29 cellular contexts compared by ENCODE assay signal in the genomic region with DNA sequence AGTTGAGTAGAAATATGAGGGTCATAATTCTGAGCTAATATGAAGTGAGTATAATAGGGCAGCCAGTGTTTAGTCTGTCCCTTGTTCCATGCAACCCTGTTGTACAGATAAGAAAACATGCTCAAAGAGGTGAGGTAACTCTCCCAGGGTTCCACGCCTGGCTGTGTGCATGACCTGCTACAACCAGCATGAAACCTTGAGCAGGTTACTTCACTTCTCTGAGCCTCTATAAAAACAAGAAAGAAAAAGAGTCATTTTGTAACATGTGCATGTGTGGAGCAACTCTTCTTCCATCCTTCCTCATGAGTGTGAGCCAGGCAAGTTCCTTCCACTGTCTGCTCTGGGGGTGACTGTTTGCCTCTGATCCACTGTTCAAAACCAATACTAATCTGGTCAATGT. TPM values are rescaled to one million over a fixed set of nuclear protein-coding genes. Genes with fewer than 3 reads are reported as not detected.
DNase-seq lines count a peak whose midpoint lies in the region; ATAC-seq, FAIRE-seq and TF ChIP-seq lines count a peak whose summit lies in the region.
"Had no signal": no experiment of that assay in that cellular context is flagged by ENCODE, and none has a peak within 500 bp of the region (broad histone marks: within the 10 kb centered on the region; RNA-seq: fewer than 3 reads in every experiment).

No MANE protein-coding gene starts in this region.

- peak overlapping the region; percentile 47 for H3K27ac ChIP-seq in colonic mucosa
- peak overlapping the region in 3 of 4 donors; percentile 57 to 71 (median 58) for H3K27ac ChIP-seq in transverse colon
- H3K27ac ChIP-seq: body of pancreas, gastroesophageal sphincter, parathyroid adenoma, tibial artery had no signal

- POLR2A ChIA-PET in MCF 10A (lab: Yijun Ruan, JAX) = no interaction called here

- TF ChIP-seq EP300 in transverse colon (IDR thresholded peaks at IDR 0.05; ENCODE audit: low read depth) = no peak

- H3K4me1 Mint-ChIP-seq in MCF 10A (ENCODE audit: insufficient read depth, unreplicated experiment) = no peaks in the 10 kb centered on the region

- FAIRE-seq in RCC 7860 (lab: Jason Lieb, UNC) = no peak

- intact Hi-C loops in colonic mucosa (cut with DNase I) (no loop called here), mucosa of descending colon (cut with DNase I, micrococcal nuclease) (no loop called here), transverse colon (cut with DNase I; ENCODE audit: low total_unique reads) (no loop called here), MCF 10A (cut with micrococcal nuclease) (no loop called here)

- H3K9me3 Mint-ChIP-seq in MCF 10A (ENCODE audit: unreplicated experiment) = no peaks in the 10 kb centered on the region
- H3K9me3 Mint-ChIP-seq: activated CD4-positive, alpha-beta memory T cell treated with anti-CD3 and anti-CD28 coated beads for 36 hours; activated T-helper 1 cell treated with anti-CD3 and anti-CD28 coated beads, Interleukin-12 subunit alpha, Interleukin-12 subunit beta, Interleukin-2, Interleukin-4 antibody, amounts not matched to agents 30 ng/mL and 10 ng/mL and 1 ng/mL, durations not matched to agents 14 hours and 24 hours and 36 hours; central memory CD8-positive, alpha-beta T cell; neural crest cell; T-helper 2 cell treated with Interferon-gamma antibody and Interleukin-4, amounts not matched to agents 5 μg/mL and 100 μg/mL, for 36 hours had no signal

- H3K36me3 ChIP-seq in colonic mucosa = no peaks in the 10 kb centered on the region
- no peaks in the 10 kb centered on the region for H3K36me3 ChIP-seq in mucosa of descending colon (ENCODE audit: low read depth)
- H3K36me3 ChIP-seq in transverse colon = peaks cover 0 to 11% (median 0%) of the 10 kb centered on the region in 4 donors
- no peaks in the 10 kb centered on the region; the same call in 1 of the 2 replicates for H3K36me3 ChIP-seq in HAP-1 (replicated peaks)

- H3K27me3 ChIP-seq in colonic mucosa (no peaks in the 10 kb centered on the region), transverse colon (no peaks in the 10 kb centered on the region), HAP-1 (ENCODE audit: low read depth) (no peaks in the 10 kb centered on the region)
- H3K27me3 ChIP-seq: body of pancreas, gastroesophageal sphincter, tibial artery had no signal

- in situ Hi-C loops in transverse colon (cut with MboI; ENCODE audit: low pct_ligation_motif_present in 1 of 4, low pct_unique_long_range_greater_than_20kb in 1 of 4, low sequenced_read_pairs in 3 of 4) = no loop called here
- in situ Hi-C loops in HAP-1 (cut with MboI; ENCODE audit: low sequenced_read_pairs) = no loop called here

- 88% methylated on average over 1 of the region's 1 CpG; no CpG with 5 or more reads in 1 of the 2 donors for WGBS in transverse colon (ENCODE audit: low coverage in 1 of 2), 2 donors

- no peaks in the 10 kb centered on the region for H3K4me1 ChIP-seq in colonic mucosa
- H3K4me1 ChIP-seq in mucosa of descending colon (ENCODE audit: low read depth) = peaks cover 12% of the 10 kb centered on the region
- peaks cover 0 to 15% (median 7%) of the 10 kb centered on the region in 4 donors for H3K4me1 ChIP-seq in transverse colon
- no peaks in the 10 kb centered on the region for H3K4me1 ChIP-seq in HAP-1
- H3K4me1 ChIP-seq: body of pancreas, gastroesophageal sphincter, parathyroid adenoma, tibial artery had no signal

- H3K27ac Mint-ChIP-seq in MCF 10A (ENCODE audit: low read depth, unreplicated experiment) = no peak overlapping the region
- H3K27ac Mint-ChIP-seq: activated CD4-positive, alpha-beta memory T cell treated with anti-CD3 and anti-CD28 coated beads for 36 hours; activated T-helper 1 cell treated with anti-CD3 and anti-CD28 coated beads, Interleukin-12 subunit alpha, Interleukin-12 subunit beta, Interleukin-2, Interleukin-4 antibody, amounts not matched to agents 30 ng/mL and 10 ng/mL and 1 ng/mL, durations not matched to agents 14 hours and 24 hours and 36 hours; T-helper 2 cell treated with Interferon-gamma antibody and Interleukin-4, amounts not matched to agents 5 μg/mL and 100 μg/mL, for 36 hours had no signal

- no peak overlapping the region for H3K4me3 Mint-ChIP-seq in MCF 10A (ENCODE audit: unreplicated experiment)
- H3K4me3 Mint-ChIP-seq: activated CD4-positive, alpha-beta memory T cell treated with anti-CD3 and anti-CD28 coated beads for 36 hours; activated T-helper 1 cell treated with anti-CD3 and anti-CD28 coated beads, Interleukin-12 subunit alpha, Interleukin-12 subunit beta, Interleukin-2, Interleukin-4 antibody, amounts not matched to agents 30 ng/mL and 10 ng/mL and 1 ng/mL, durations not matched to agents 14 hours and 24 hours and 36 hours; central memory CD8-positive, alpha-beta T cell; H9; neural crest cell; T-helper 2 cell treated with Interferon-gamma antibody and Interleukin-4, amounts not matched to agents 5 μg/mL and 100 μg/mL, for 36 hours had no signal

- CTCF ChIA-PET in MCF 10A (lab: Yijun Ruan, JAX) = interaction anchor here (1.3 kb wide), 1 partner anchor 8 kb away, joined by 3 read pairs; no protein-coding TSS in a partner anchor

- no peaks in the 10 kb centered on the region for H3K27me3 Mint-ChIP-seq in MCF 10A (ENCODE audit: insufficient read depth, unreplicated experiment)
- H3K27me3 Mint-ChIP-seq: activated CD4-positive, alpha-beta memory T cell treated with anti-CD3 and anti-CD28 coated beads for 36 hours; central memory CD8-positive, alpha-beta T cell had no signal

- H3K9ac ChIP-seq in colonic mucosa (ENCODE audit: low read depth in 2 of 2, low read length in 2 of 2) = no peak overlapping the region
- H3K9ac ChIP-seq: parathyroid adenoma had no signal

- H3K36me3 Mint-ChIP-seq in MCF 10A (ENCODE audit: insufficient read depth, unreplicated experiment) = peaks cover 18% of the 10 kb centered on the region

- TF ChIP-seq CTCF in colonic mucosa (IDR thresholded peaks at IDR 0.05) (no peak), mucosa of descending colon (IDR thresholded peaks at IDR 0.05) (no peak), transverse colon (IDR thresholded peaks at IDR 0.05) (no peak), MCF 10A (IDR thresholded peaks at IDR 0.05; ENCODE audit: unreplicated experiment) (no peak)

- H3K4me3 ChIP-seq in colonic mucosa (no peak overlapping the region), mucosa of descending colon (no peak overlapping the region), transverse colon (no peak overlapping the region), HAP-1 (no peak overlapping the region)
- H3K4me3 ChIP-seq: body of pancreas, gastroesophageal sphincter, tibial artery had no signal

- BruUV-seq in MCF 10A (replicated peaks; lab: Mats Ljungman, UMichigan) = no TSS peak

- TF ChIP-seq POLR2A in transverse colon (IDR thresholded peaks at IDR 0.05) = no peak

- ATAC-seq in mucosa of descending colon = peak; percentile 56
- ATAC-seq: body of pancreas, gastroesophageal sphincter, Right ventricle myocardium inferior had no signal

- H3K9me3 ChIP-seq in colonic mucosa = no peaks in the 10 kb centered on the region
- no peaks in the 10 kb centered on the region for H3K9me3 ChIP-seq in mucosa of descending colon
- no peaks in the 10 kb centered on the region for H3K9me3 ChIP-seq in transverse colon
- no peaks in the 10 kb centered on the region; the same call in 1 of the 2 replicates for H3K9me3 ChIP-seq in HAP-1
- H3K9me3 ChIP-seq: body of pancreas, tibial artery had no signal

- DNase-seq in NCI-H1694 treated with DMSO at 0.1 percent for 48 hours (lab: John Stamatoyannopoulos, UW) (peak; percentile 2), NCI-H1694 (lab: John Stamatoyannopoulos, UW) (no peak), colonic mucosa (no peak), mucosa of descending colon (no peak), transverse colon (no peak), HAP-1 (ENCODE audit: low spot score in 2 of 2) (no peak), RCC 7860 (ENCODE audit: low spot score) (no peak), MCF 10A (ENCODE audit: unreplicated experiment) (no peak)
- DNase-seq: 8988T; activated CD4-positive, alpha-beta memory T cell treated with anti-CD3 and anti-CD28 coated beads for 36 hours; activated CD4-positive, alpha-beta T cell treated with anti-CD3 and anti-CD28 coated beads for 1 hour; activated CD8-positive, alpha-beta memory T cell treated with anti-CD3 and anti-CD28 coated beads, Interleukin-2, amount 50 U/mL, for 48 hours; activated naive CD4-positive, alpha-beta T cell treated with anti-CD3 and anti-CD28 coated beads, Interleukin-2, amount 50 U/mL, for 16 hours; body of pancreas; H9; hypothalamus; NCI-H1048; NCI-H446 treated with DMSO at 0.1 percent for 48 hours; retina; stimulated activated CD4-positive, alpha-beta T cell treated with anti-CD3 and anti-CD28 coated beads, Interleukin-4, amount 100 ng/mL, for 1 hour; tibial artery had no signal

RNA-seq across cellular contexts. Expression of a gene that starts 21.7 kb away (rescaled TPM):
- total RNA-seq in colonic mucosa (10 to 100 TPM; 22.1 to 33.8 TPM), mucosa of descending colon (10 to 100 TPM; 25.6 to 29.2 (median 27.9) TPM), transverse colon (10 to 100 TPM; 21.9 to 32.2 (median 24.3) TPM), MCF 10A (2022) (14.8 and 19.0 TPM in 2 replicates)

RNA-seq across cellular contexts. Expression of a gene that starts 30.8 kb away (rescaled TPM):
- total RNA-seq in colonic mucosa (1 to 10 TPM; 1.1 to 1.4 TPM), mucosa of descending colon (1 to 10 TPM in 2 of 3 donors, under 1 TPM in 1; 0.67 to 6.8 (median 1.2) TPM), transverse colon (1 to 10 TPM in 3 of 4 donors, under 1 TPM in 1; 0.60 to 7.1 (median 4.4) TPM), MCF 10A (2022) (0.54 and 0.65 TPM in 2 replicates)
- total RNA-seq: G401 had no signal

RNA-seq across cellular contexts. Expression of a gene that starts 30.9 kb away (rescaled TPM):
- total RNA-seq in colonic mucosa (10 to 100 TPM in 1 of 2 donors, 1 to 10 TPM in 1; 9.1 to 13.0 TPM), mucosa of descending colon (10 to 100 TPM in 1 of 3 donors, 1 to 10 TPM in 2; 8.5 to 23.3 (median 9.0) TPM), transverse colon (10 to 100 TPM; 12.5 to 20.9 (median 15.3) TPM), MCF 10A (2022) (12.8 and 14.5 TPM in 2 replicates)

RNA-seq across cellular contexts. Expression of a gene that starts 36.6 kb away (rescaled TPM):
- 10 to 100 TPM in 1 of 2 donors, 1 to 10 TPM in 1; 4.6 to 10.3 TPM for total RNA-seq in colonic mucosa
- 1 to 10 TPM; 2.3 to 9.1 (median 3.7) TPM for total RNA-seq in mucosa of descending colon
- 10 to 100 TPM in 2 of 4 donors, 1 to 10 TPM in 2; 6.3 to 36.7 (median 9.4) TPM for total RNA-seq in transverse colon
- total RNA-seq in MCF 10A (2022) = 3.2 and 4.5 TPM in 2 replicates

RNA-seq across cellular contexts. Expression of a gene that starts 37.3 kb away (rescaled TPM):
- 10 to 100 TPM; 11.8 to 27.5 TPM for total RNA-seq in colonic mucosa
- 10 to 100 TPM in 2 of 3 donors, 1 to 10 TPM in 1; 8.9 to 17.1 (median 11.5) TPM for total RNA-seq in mucosa of descending colon
- 10 to 100 TPM in 3 of 4 donors, 1 to 10 TPM in 1; 2.0 to 76.3 (median 15.7) TPM for total RNA-seq in transverse colon
- total RNA-seq in MCF 10A (2022) = 26.1 and 33.6 TPM in 2 replicates
